In the genomic region with DNA sequence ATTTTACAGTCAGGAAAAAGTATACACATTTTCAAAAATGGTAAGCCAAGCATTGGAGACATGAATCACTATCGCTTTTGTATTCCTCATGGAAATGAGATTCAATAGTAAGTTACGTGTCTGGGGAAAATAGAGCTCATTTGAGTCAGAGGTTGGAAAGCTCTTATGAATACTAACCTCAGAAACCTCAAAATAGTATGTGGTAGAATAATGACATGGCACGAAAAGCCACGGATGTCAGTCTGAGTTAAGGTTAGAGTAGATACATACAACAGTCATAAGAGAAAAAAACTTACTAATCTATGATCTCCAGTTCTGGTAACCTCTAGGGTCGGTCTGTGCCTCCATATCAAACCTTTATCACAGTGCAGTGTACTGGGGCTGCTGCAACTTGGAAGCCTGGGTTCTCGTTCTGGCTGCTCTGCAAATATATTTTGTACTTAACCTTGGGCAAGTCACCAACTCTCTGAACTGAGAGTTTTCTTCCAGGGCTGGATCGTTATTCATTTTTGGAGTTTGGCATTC, we compare ENCODE assay signal across 2 cellular contexts.
TF ChIP-seq lines count a peak whose summit lies in the region.

No MANE protein-coding gene starts in this region.

TF ChIP-seq in SK-N-SH, 30 proteins besides CTCF, POLR2A, EP300 and RAD21 (continued from another document and continues in another):
- TF ChIP-seq IRF3 (IDR thresholded peaks at IDR 0.05; ENCODE audit: low read depth, low read length): no peak
- peak; percentile 96 for TF ChIP-seq MEF2A (IDR thresholded peaks at IDR 0.05; ENCODE audit: borderline replicate concordance, low read depth)
- TF ChIP-seq FOXJ3 (CRISPR knock-in tag; IDR thresholded peaks at IDR 0.05): no peak
- no peak for TF ChIP-seq SMC3 (IDR thresholded peaks at IDR 0.05; ENCODE audit: low read depth, low read length)
- TF ChIP-seq RXRA (IDR thresholded peaks at IDR 0.05; ENCODE audit: borderline replicate concordance, low read depth): peak; percentile 93
- TF ChIP-seq REST (IDR thresholded peaks at IDR 0.05; ENCODE audit: low read depth, low read length): 0 out of 2 replicates have a peak, but pooled peaks have one; percentile 27
- no peak for TF ChIP-seq NRF1 (IDR thresholded peaks at IDR 0.05; ENCODE audit: low read depth, low read length)
- TF ChIP-seq NFIC (IDR thresholded peaks at IDR 0.05; ENCODE audit: borderline replicate concordance): peak; percentile 98
- TF ChIP-seq MXI1 (IDR thresholded peaks at IDR 0.05; ENCODE audit: low read depth, low read length): peak; percentile 32; the same call in 1 of the 2 replicates
- TF ChIP-seq GABPA (IDR thresholded peaks at IDR 0.05; ENCODE audit: low read depth): no peak
- no peak for TF ChIP-seq RFX5 (IDR thresholded peaks at IDR 0.05; ENCODE audit: low read length)
- peak; percentile 33; the same call in 1 of the 2 replicates for TF ChIP-seq TAF1 (IDR thresholded peaks at IDR 0.05; ENCODE audit: borderline replicate concordance, low read depth, low read length)
- peak; percentile 98 for TF ChIP-seq TEAD4 (IDR thresholded peaks at IDR 0.05; ENCODE audit: borderline replicate concordance, insufficient read depth)
- TF ChIP-seq GATA2 (CRISPR knock-in tag; IDR thresholded peaks at IDR 0.05): peak; percentile 60
- TF ChIP-seq YY1 (IDR thresholded peaks at IDR 0.05; ENCODE audit: low read depth): 0 out of 2 replicates have a peak, but pooled peaks have one; percentile 25
- TF ChIP-seq, protein P1, sequence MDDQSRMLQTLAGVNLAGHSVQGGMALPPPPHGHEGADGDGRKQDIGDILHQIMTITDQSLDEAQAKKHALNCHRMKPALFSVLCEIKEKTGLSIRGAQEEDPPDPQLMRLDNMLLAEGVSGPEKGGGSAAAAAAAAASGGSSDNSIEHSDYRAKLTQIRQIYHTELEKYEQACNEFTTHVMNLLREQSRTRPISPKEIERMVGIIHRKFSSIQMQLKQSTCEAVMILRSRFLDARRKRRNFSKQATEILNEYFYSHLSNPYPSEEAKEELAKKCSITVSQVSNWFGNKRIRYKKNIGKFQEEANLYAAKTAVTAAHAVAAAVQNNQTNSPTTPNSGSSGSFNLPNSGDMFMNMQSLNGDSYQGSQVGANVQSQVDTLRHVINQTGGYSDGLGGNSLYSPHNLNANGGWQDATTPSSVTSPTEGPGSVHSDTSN (IDR thresholded peaks at IDR 0.05): peak; percentile 98
- TF ChIP-seq FOSL2 (IDR thresholded peaks at IDR 0.05; ENCODE audit: borderline replicate concordance, low read depth): peak; percentile 84
- peak; percentile 97 for TF ChIP-seq FOXM1 (IDR thresholded peaks at IDR 0.05; ENCODE audit: low read depth)
- TF ChIP-seq SIN3A (IDR thresholded peaks at IDR 0.05; ENCODE audit: borderline replicate concordance, low read depth, low read length): peak; percentile 91
- TF ChIP-seq, protein P2, sequence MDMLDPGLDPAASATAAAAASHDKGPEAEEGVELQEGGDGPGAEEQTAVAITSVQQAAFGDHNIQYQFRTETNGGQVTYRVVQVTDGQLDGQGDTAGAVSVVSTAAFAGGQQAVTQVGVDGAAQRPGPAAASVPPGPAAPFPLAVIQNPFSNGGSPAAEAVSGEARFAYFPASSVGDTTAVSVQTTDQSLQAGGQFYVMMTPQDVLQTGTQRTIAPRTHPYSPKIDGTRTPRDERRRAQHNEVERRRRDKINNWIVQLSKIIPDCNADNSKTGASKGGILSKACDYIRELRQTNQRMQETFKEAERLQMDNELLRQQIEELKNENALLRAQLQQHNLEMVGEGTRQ (IDR thresholded peaks at IDR 0.05; ENCODE audit: borderline replicate concordance, low read depth, low read length): no peak
- no peak for TF ChIP-seq CHD2 (IDR thresholded peaks at IDR 0.05; ENCODE audit: low read length, partially characterized antibody)
- TF ChIP-seq ELF1 (IDR thresholded peaks at IDR 0.05): no peak

TF ChIP-seq in WTC11, 78 proteins besides CTCF, POLR2A, EP300 and RAD21 (continued from another document):
- TF ChIP-seq GTF2I (CRISPR knock-in tag; conservative IDR thresholded peaks at IDR 0.05) (no peak), AR (CRISPR knock-in tag; IDR thresholded peaks at IDR 0.05) (no peak), ZNF138 (CRISPR knock-in tag; conservative IDR thresholded peaks at IDR 0.05) (no peak), ZNF121 (CRISPR knock-in tag; IDR thresholded peaks at IDR 0.05) (no peak)
